In genomic region chr6:104859225-104860146, GRCh38 we compare ENCODE assay signal across 1 cellular context.
TF ChIP-seq lines count a peak whose summit lies in the region.

A gene with protein sequence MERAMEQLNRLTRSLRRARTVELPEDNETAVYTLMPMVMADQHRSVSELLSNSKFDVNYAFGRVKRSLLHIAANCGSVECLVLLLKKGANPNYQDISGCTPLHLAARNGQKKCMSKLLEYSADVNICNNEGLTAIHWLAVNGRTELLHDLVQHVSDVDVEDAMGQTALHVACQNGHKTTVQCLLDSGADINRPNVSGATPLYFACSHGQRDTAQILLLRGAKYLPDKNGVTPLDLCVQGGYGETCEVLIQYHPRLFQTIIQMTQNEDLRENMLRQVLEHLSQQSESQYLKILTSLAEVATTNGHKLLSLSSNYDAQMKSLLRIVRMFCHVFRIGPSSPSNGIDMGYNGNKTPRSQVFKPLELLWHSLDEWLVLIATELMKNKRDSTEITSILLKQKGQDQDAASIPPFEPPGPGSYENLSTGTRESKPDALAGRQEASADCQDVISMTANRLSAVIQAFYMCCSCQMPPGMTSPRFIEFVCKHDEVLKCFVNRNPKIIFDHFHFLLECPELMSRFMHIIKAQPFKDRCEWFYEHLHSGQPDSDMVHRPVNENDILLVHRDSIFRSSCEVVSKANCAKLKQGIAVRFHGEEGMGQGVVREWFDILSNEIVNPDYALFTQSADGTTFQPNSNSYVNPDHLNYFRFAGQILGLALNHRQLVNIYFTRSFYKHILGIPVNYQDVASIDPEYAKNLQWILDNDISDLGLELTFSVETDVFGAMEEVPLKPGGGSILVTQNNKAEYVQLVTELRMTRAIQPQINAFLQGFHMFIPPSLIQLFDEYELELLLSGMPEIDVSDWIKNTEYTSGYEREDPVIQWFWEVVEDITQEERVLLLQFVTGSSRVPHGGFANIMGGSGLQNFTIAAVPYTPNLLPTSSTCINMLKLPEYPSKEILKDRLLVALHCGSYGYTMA (minus strand): TSS chr6:104859919. CDS start chr6:104859642, 277 bp downstream.

TF ChIP-seq in HepG2, 621 proteins besides CTCF, POLR2A, EP300 and RAD21 (continued from another document and continues in another):
- TF ChIP-seq, protein P1, sequence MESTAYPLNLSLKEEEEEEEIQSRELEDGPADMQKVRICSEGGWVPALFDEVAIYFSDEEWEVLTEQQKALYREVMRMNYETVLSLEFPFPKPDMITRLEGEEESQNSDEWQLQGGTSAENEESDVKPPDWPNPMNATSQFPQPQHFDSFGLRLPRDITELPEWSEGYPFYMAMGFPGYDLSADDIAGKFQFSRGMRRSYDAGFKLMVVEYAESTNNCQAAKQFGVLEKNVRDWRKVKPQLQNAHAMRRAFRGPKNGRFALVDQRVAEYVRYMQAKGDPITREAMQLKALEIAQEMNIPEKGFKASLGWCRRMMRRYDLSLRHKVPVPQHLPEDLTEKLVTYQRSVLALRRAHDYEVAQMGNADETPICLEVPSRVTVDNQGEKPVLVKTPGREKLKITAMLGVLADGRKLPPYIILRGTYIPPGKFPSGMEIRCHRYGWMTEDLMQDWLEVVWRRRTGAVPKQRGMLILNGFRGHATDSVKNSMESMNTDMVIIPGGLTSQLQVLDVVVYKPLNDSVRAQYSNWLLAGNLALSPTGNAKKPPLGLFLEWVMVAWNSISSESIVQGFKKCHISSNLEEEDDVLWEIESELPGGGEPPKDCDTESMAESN (CRISPR knock-in tag; conservative IDR thresholded peaks at IDR 0.05): peak; percentile 94
- no peak for TF ChIP-seq KDM4B (CRISPR knock-in tag; IDR thresholded peaks at IDR 0.05)
- TF ChIP-seq SOX6 (IDR thresholded peaks at IDR 0.05): no peak
- peak; percentile 63 for TF ChIP-seq SOX6 (CRISPR knock-in tag; IDR thresholded peaks at IDR 0.05)
- no peak for TF ChIP-seq ZNF468 (CRISPR knock-in tag; IDR thresholded peaks at IDR 0.05)
- TF ChIP-seq, protein P2, sequence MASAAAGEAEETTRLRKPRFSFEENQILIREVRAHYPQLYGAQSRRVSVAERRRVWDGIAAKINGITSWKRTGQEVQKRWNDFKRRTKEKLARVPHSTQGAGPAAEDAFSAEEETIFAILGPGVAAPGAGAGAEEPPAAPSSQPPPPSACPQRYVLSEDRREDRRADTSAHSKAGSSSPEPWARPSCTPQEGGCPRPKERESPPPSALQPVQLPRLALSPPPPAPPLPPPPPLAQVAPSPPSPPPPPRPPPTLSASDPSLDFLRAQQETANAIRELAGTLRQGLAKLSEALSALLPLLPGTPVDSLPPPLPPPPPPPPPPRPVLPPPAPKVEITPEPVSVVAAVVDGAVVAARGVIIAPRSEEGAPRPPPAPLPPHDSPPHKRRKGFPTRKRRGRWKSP (CRISPR knock-in tag; IDR thresholded peaks at IDR 0.05): peak; percentile 96
- peak; percentile 85; the same call in 1 of the 2 replicates for TF ChIP-seq ZNF253 (CRISPR knock-in tag; IDR thresholded peaks at IDR 0.05; ENCODE audit: borderline replicate concordance)
- no peak for TF ChIP-seq FIP1L1 (IDR thresholded peaks at IDR 0.05; ENCODE audit: borderline replicate concordance, insufficient read depth, low read depth, low read length)
- TF ChIP-seq CHCHD3 (CRISPR knock-in tag; IDR thresholded peaks at IDR 0.05): 0 out of 2 replicates have a peak, but pooled peaks have one; percentile 56
- peak; percentile 84; the same call in 1 of the 2 replicates for TF ChIP-seq KDM3A (CRISPR knock-in tag; IDR thresholded peaks at IDR 0.05; ENCODE audit: low read depth)
- peak; percentile 70 for TF ChIP-seq POLR2G (IDR thresholded peaks at IDR 0.05; ENCODE audit: low read depth, low read length)
- TF ChIP-seq, protein P3, sequence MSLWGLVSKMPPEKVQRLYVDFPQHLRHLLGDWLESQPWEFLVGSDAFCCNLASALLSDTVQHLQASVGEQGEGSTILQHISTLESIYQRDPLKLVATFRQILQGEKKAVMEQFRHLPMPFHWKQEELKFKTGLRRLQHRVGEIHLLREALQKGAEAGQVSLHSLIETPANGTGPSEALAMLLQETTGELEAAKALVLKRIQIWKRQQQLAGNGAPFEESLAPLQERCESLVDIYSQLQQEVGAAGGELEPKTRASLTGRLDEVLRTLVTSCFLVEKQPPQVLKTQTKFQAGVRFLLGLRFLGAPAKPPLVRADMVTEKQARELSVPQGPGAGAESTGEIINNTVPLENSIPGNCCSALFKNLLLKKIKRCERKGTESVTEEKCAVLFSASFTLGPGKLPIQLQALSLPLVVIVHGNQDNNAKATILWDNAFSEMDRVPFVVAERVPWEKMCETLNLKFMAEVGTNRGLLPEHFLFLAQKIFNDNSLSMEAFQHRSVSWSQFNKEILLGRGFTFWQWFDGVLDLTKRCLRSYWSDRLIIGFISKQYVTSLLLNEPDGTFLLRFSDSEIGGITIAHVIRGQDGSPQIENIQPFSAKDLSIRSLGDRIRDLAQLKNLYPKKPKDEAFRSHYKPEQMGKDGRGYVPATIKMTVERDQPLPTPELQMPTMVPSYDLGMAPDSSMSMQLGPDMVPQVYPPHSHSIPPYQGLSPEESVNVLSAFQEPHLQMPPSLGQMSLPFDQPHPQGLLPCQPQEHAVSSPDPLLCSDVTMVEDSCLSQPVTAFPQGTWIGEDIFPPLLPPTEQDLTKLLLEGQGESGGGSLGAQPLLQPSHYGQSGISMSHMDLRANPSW (CRISPR knock-in tag; IDR thresholded peaks at IDR 0.05; ENCODE audit: borderline replicate concordance): no peak; the same call in 1 of the 2 replicates
- TF ChIP-seq, protein P4, sequence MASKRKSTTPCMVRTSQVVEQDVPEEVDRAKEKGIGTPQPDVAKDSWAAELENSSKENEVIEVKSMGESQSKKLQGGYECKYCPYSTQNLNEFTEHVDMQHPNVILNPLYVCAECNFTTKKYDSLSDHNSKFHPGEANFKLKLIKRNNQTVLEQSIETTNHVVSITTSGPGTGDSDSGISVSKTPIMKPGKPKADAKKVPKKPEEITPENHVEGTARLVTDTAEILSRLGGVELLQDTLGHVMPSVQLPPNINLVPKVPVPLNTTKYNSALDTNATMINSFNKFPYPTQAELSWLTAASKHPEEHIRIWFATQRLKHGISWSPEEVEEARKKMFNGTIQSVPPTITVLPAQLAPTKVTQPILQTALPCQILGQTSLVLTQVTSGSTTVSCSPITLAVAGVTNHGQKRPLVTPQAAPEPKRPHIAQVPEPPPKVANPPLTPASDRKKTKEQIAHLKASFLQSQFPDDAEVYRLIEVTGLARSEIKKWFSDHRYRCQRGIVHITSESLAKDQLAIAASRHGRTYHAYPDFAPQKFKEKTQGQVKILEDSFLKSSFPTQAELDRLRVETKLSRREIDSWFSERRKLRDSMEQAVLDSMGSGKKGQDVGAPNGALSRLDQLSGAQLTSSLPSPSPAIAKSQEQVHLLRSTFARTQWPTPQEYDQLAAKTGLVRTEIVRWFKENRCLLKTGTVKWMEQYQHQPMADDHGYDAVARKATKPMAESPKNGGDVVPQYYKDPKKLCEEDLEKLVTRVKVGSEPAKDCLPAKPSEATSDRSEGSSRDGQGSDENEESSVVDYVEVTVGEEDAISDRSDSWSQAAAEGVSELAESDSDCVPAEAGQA (IDR thresholded peaks at IDR 0.05; ENCODE audit: low read depth): no peak
- TF ChIP-seq, protein P4 (CRISPR knock-in tag; IDR thresholded peaks at IDR 0.05; ENCODE audit: borderline replicate concordance): 0 out of 2 replicates have a peak, but pooled peaks have one; percentile 31
- TF ChIP-seq GPBP1L1 (CRISPR knock-in tag; IDR thresholded peaks at IDR 0.05): no peak
- peak; percentile 48; the same call in 1 of the 2 replicates for TF ChIP-seq TOE1 (CRISPR knock-in tag; IDR thresholded peaks at IDR 0.05)
- TF ChIP-seq, protein P5, sequence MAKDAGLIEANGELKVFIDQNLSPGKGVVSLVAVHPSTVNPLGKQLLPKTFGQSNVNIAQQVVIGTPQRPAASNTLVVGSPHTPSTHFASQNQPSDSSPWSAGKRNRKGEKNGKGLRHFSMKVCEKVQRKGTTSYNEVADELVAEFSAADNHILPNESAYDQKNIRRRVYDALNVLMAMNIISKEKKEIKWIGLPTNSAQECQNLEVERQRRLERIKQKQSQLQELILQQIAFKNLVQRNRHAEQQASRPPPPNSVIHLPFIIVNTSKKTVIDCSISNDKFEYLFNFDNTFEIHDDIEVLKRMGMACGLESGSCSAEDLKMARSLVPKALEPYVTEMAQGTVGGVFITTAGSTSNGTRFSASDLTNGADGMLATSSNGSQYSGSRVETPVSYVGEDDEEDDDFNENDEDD (CRISPR knock-in tag; IDR thresholded peaks at IDR 0.05; ENCODE audit: borderline replicate concordance): peak; percentile 90
- TF ChIP-seq ZC3H4 (CRISPR knock-in tag; IDR thresholded peaks at IDR 0.05; ENCODE audit: borderline replicate concordance): no peak
- TF ChIP-seq, protein P6, sequence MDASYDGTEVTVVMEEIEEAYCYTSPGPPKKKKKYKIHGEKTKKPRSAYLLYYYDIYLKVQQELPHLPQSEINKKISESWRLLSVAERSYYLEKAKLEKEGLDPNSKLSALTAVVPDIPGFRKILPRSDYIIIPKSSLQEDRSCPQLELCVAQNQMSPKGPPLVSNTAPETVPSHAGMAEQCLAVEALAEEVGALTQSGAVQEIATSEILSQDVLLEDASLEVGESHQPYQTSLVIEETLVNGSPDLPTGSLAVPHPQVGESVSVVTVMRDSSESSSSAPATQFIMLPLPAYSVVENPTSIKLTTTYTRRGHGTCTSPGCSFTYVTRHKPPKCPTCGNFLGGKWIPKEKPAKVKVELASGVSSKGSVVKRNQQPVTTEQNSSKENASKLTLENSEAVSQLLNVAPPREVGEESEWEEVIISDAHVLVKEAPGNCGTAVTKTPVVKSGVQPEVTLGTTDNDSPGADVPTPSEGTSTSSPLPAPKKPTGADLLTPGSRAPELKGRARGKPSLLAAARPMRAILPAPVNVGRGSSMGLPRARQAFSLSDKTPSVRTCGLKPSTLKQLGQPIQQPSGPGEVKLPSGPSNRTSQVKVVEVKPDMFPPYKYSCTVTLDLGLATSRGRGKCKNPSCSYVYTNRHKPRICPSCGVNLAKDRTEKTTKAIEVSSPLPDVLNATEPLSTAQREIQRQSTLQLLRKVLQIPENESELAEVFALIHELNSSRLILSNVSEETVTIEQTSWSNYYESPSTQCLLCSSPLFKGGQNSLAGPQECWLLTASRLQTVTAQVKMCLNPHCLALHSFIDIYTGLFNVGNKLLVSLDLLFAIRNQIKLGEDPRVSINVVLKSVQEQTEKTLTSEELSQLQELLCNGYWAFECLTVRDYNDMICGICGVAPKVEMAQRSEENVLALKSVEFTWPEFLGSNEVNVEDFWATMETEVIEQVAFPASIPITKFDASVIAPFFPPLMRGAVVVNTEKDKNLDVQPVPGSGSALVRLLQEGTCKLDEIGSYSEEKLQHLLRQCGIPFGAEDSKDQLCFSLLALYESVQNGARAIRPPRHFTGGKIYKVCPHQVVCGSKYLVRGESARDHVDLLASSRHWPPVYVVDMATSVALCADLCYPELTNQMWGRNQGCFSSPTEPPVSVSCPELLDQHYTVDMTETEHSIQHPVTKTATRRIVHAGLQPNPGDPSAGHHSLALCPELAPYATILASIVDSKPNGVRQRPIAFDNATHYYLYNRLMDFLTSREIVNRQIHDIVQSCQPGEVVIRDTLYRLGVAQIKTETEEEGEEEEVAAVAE (CRISPR knock-in tag; IDR thresholded peaks at IDR 0.05; ENCODE audit: borderline replicate concordance): peak; percentile 63; the same call in 1 of the 2 replicates
- TF ChIP-seq TERF1 (CRISPR knock-in tag; IDR thresholded peaks at IDR 0.05): no peak
- no peak for TF ChIP-seq MBD4 (IDR thresholded peaks at IDR 0.05; ENCODE audit: borderline replicate concordance, low read length)
- no peak for TF ChIP-seq POLR2AphosphoS2 (IDR thresholded peaks at IDR 0.05; ENCODE audit: low read depth, low read length)
- TF ChIP-seq ZFP90 (CRISPR knock-in tag; IDR thresholded peaks at IDR 0.05; ENCODE audit: borderline replicate concordance): no peak
